In the genomic region with DNA sequence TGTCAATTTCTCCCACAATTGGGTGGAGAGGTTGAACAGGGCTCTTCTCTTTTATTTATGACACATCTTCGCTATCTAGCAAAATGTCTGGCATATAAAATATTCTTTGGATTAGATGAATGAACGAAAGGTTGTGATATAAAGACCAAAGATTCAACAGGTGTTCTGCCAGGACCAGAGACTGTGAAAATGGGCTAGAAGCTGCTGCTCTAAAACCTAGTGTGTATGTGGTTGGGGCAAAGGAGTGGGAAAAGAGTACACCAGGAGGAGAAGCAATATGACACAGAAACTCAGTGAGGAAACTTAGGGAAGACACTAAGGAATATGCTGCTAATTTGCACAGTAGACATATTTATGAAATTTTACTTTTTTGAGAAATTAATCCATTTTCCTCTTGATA, we compare ENCODE assay signal across 33 cellular contexts.
"Had no signal": no experiment of that assay in that cellular context is flagged by ENCODE, and none has a peak within 500 bp of the region (broad histone marks: within the 10 kb centered on the region; RNA-seq: fewer than 3 reads in every experiment).

No MANE protein-coding gene starts in this region.

- H3K4me3 ChIP-seq: adrenal gland, body of pancreas, esophagus muscularis mucosa, gastrocnemius medialis, heart left ventricle had no signal

- H3K9me3 ChIP-seq: adrenal gland, body of pancreas, esophagus muscularis mucosa, gastrocnemius medialis, heart left ventricle had no signal

- H3K27me3 ChIP-seq: adrenal gland, body of pancreas, esophagus muscularis mucosa, foreskin keratinocyte, gastrocnemius medialis, heart left ventricle had no signal

- H3K27me3 Mint-ChIP-seq: activated CD4-positive, alpha-beta memory T cell treated with anti-CD3 and anti-CD28 coated beads for 36 hours; activated CD8-positive, alpha-beta memory T cell treated with anti-CD3 and anti-CD28 coated beads, Interleukin-2, amount 10 ng/mL, durations not matched to agents 7 days and 5 days; activated naive CD4-positive, alpha-beta T cell treated with anti-CD3 and anti-CD28 coated beads, Interleukin-2, amount 10 ng/mL, durations not matched to agents 7 days and 5 days; activated naive CD8-positive, alpha-beta T cell treated with anti-CD3 and anti-CD28 coated beads for 36 hours; activated naive CD8-positive, alpha-beta T cell treated with anti-CD3 and anti-CD28 coated beads, Interleukin-2, amount 50 U/mL, for 24 hours; effector memory CD8-positive, alpha-beta T cell; T-helper 17 cell had no signal

- H3K4me1 ChIP-seq: adrenal gland, body of pancreas, foreskin keratinocyte, gastrocnemius medialis had no signal

- H3K36me3 ChIP-seq: adrenal gland, esophagus muscularis mucosa, gastrocnemius medialis, heart left ventricle had no signal

- H3K9me3 Mint-ChIP-seq: activated CD4-positive, alpha-beta memory T cell treated with anti-CD3 and anti-CD28 coated beads for 36 hours; activated naive CD4-positive, alpha-beta T cell treated with anti-CD3 and anti-CD28 coated beads, Interleukin-2, amount 10 ng/mL, durations not matched to agents 7 days and 5 days; activated naive CD8-positive, alpha-beta T cell treated with anti-CD3 and anti-CD28 coated beads for 36 hours; activated naive CD8-positive, alpha-beta T cell treated with anti-CD3 and anti-CD28 coated beads, Interleukin-2, amount 50 U/mL, for 24 hours; activated T-helper 2 cell treated with anti-CD3 and anti-CD28 coated beads, Interferon-gamma antibody, Interleukin-2, Interleukin-4, amounts not matched to agents 10 μg/mL and 5 μg/mL and 100 μg/mL, durations not matched to agents 14 hours and 24 hours and 36 hours; effector memory CD8-positive, alpha-beta T cell; T-helper 2 cell treated with Interferon-gamma antibody and Interleukin-4, amounts not matched to agents 5 μg/mL and 100 μg/mL, for 36 hours had no signal

- ATAC-seq: activated CD8-positive, alpha-beta memory T cell treated with anti-CD3 and anti-CD28 coated beads, Interleukin-2, amount 10 ng/mL, durations not matched to agents 7 days and 5 days; activated CD8-positive, alpha-beta T cell treated with anti-CD3 and anti-CD28 coated beads, Interleukin-2, amount 10 ng/mL, durations not matched to agents 7 days and 5 days; activated naive CD8-positive, alpha-beta T cell treated with anti-CD3 and anti-CD28 coated beads, Interleukin-2, amount 50 U/mL, for 24 hours; body of pancreas; effector memory CD8-positive, alpha-beta T cell; foreskin keratinocyte; gastrocnemius medialis; heart left ventricle; T-helper 17 cell had no signal

- H3K27ac Mint-ChIP-seq: activated CD4-positive, alpha-beta memory T cell treated with anti-CD3 and anti-CD28 coated beads for 36 hours; activated CD8-positive, alpha-beta memory T cell treated with anti-CD3 and anti-CD28 coated beads, Interleukin-2, amount 10 ng/mL, durations not matched to agents 7 days and 5 days; activated CD8-positive, alpha-beta T cell treated with anti-CD3 and anti-CD28 coated beads, Interleukin-2, amount 10 ng/mL, durations not matched to agents 7 days and 5 days; activated naive CD4-positive, alpha-beta T cell treated with anti-CD3 and anti-CD28 coated beads, Interleukin-2, amount 10 ng/mL, durations not matched to agents 7 days and 5 days; activated naive CD8-positive, alpha-beta T cell treated with anti-CD3 and anti-CD28 coated beads for 36 hours; activated naive CD8-positive, alpha-beta T cell treated with anti-CD3 and anti-CD28 coated beads, Interleukin-2, amount 50 U/mL, for 24 hours; activated T-helper 1 cell treated with anti-CD3 and anti-CD28 coated beads, Interleukin-12 subunit alpha, Interleukin-12 subunit beta, Interleukin-2, Interleukin-4 antibody, amounts not matched to agents 30 ng/mL and 10 ng/mL and 1 ng/mL, durations not matched to agents 14 hours and 24 hours and 36 hours; activated T-helper 2 cell treated with anti-CD3 and anti-CD28 coated beads, Interferon-gamma antibody, Interleukin-2, Interleukin-4, amounts not matched to agents 10 μg/mL and 5 μg/mL and 100 μg/mL, durations not matched to agents 14 hours and 24 hours and 36 hours; effector memory CD8-positive, alpha-beta T cell; T-helper 17 cell; T-helper 2 cell treated with Interferon-gamma antibody and Interleukin-4, amounts not matched to agents 5 μg/mL and 100 μg/mL, for 36 hours had no signal

- DNase-seq: activated CD4-positive, alpha-beta memory T cell treated with anti-CD3 and anti-CD28 coated beads for 36 hours; activated CD4-positive, alpha-beta T cell treated with anti-CD3 and anti-CD28 coated beads for 48 hours; activated CD8-positive, alpha-beta memory T cell treated with anti-CD3 and anti-CD28 coated beads, Interleukin-2, amount 10 ng/mL, durations not matched to agents 7 days and 5 days; activated CD8-positive, alpha-beta memory T cell treated with anti-CD3 and anti-CD28 coated beads, Interleukin-2, amount 50 U/mL, for 4 hours; activated CD8-positive, alpha-beta T cell treated with anti-CD3 and anti-CD28 coated beads, Interleukin-2, amount 10 ng/mL, durations not matched to agents 7 days and 5 days; activated effector memory CD4-positive, alpha-beta T cell treated with anti-CD3 and anti-CD28 coated beads, Interleukin-2, amount 50 U/mL, for 16 hours; activated naive CD4-positive, alpha-beta T cell; activated naive CD4-positive, alpha-beta T cell treated with anti-CD3 and anti-CD28 coated beads, Interleukin-2, amount 10 ng/mL, durations not matched to agents 7 days and 5 days; activated naive CD8-positive, alpha-beta T cell treated with anti-CD3 and anti-CD28 coated beads for 36 hours; activated naive CD8-positive, alpha-beta T cell treated with anti-CD3 and anti-CD28 coated beads, Interleukin-2, amount 50 U/mL, for 24 hours; activated T-cell treated with anti-CD3 and anti-CD28 coated beads, Interleukin-2, amount 50 U/mL, for 1 hour; activated T-cell treated with anti-CD3 and anti-CD28 coated beads, Interleukin-2, amount 50 U/mL, for 48 hours; adrenal gland; amygdala; aorta; body of pancreas; caudate nucleus; cortex of kidney; dermis blood vessel endothelial cell; effector CD4-positive, alpha-beta T cell; effector memory CD8-positive, alpha-beta T cell; erythroblast; foreskin keratinocyte; gastrocnemius medialis; glutamatergic neuron; heart left ventricle; T-helper 1 cell; T-helper 17 cell; T1000 had no signal

- H3K27ac ChIP-seq: adrenal gland, body of pancreas, esophagus muscularis mucosa, foreskin keratinocyte, gastrocnemius medialis had no signal

- H3K4me3 Mint-ChIP-seq: activated CD4-positive, alpha-beta memory T cell treated with anti-CD3 and anti-CD28 coated beads for 36 hours; activated CD8-positive, alpha-beta memory T cell treated with anti-CD3 and anti-CD28 coated beads, Interleukin-2, amount 10 ng/mL, durations not matched to agents 7 days and 5 days; activated CD8-positive, alpha-beta T cell treated with anti-CD3 and anti-CD28 coated beads, Interleukin-2, amount 10 ng/mL, durations not matched to agents 7 days and 5 days; activated naive CD4-positive, alpha-beta T cell treated with anti-CD3 and anti-CD28 coated beads, Interleukin-2, amount 10 ng/mL, durations not matched to agents 7 days and 5 days; activated naive CD8-positive, alpha-beta T cell treated with anti-CD3 and anti-CD28 coated beads for 36 hours; activated naive CD8-positive, alpha-beta T cell treated with anti-CD3 and anti-CD28 coated beads, Interleukin-2, amount 50 U/mL, for 24 hours; activated T-helper 1 cell treated with anti-CD3 and anti-CD28 coated beads, Interleukin-12 subunit alpha, Interleukin-12 subunit beta, Interleukin-2, Interleukin-4 antibody, amounts not matched to agents 30 ng/mL and 10 ng/mL and 1 ng/mL, durations not matched to agents 14 hours and 24 hours and 36 hours; effector memory CD8-positive, alpha-beta T cell; T-helper 17 cell; T-helper 2 cell treated with Interferon-gamma antibody and Interleukin-4, amounts not matched to agents 5 μg/mL and 100 μg/mL, for 36 hours had no signal

- H3K36me3 Mint-ChIP-seq: activated CD4-positive, alpha-beta memory T cell treated with anti-CD3 and anti-CD28 coated beads for 36 hours; activated naive CD8-positive, alpha-beta T cell treated with anti-CD3 and anti-CD28 coated beads for 36 hours had no signal
